In the genomic region with DNA sequence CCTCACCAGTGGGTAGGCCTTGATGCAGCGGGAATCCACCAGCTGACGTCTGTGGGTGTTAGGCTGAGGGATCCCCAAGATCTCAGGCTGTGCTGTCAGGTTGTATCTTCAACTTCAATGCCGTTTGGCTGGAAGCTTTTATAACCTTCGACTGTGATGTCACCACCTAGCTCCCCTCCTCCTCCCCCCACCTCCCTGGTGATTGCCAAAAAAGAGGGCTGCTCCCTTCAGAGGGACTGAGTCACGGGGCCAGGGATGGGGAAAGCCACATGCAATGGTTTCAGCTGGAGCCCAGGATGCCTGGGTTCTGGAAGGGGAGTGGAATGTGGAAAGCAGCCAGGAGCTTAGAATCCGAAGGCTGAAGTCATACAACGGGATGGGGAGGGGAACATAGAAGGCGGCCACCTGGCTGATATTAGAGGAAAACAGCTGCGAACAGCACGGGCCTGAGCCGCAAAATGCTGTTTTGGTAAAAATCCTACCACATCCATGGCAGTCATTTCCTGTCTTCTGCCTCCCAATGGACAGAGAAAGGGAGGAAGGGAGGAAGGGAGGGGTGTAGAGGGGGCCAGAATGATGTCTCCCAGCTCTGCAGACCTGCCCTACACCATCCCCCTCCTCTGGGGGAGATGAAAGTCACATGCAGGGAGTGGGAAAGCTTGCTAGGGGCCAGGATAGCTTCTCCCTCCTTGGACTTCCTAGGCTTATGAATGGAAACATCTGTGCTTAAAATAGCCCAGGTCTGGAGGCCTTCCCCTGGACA, we compare ENCODE assay signal across 8 cellular contexts. TPM values are rescaled to one million over a fixed set of nuclear protein-coding genes. Genes with fewer than 3 reads are reported as not detected.
DNase-seq lines count a peak whose midpoint lies in the region; ATAC-seq and TF ChIP-seq lines count a peak whose summit lies in the region.

A gene (minus strand): TSS at position 110 of the 763 bp plus-strand sequence. CDS start 1,022 bp downstream, outside the sequence.

- H3K4me1 ChIP-seq in heart right ventricle: peaks cover 0 to 37% (median 19%) of the 10 kb centered on the region in 9 donors
- peaks cover 0 to 36% (median 24%) of the 10 kb centered on the region in 4 donors for H3K4me1 ChIP-seq in sigmoid colon

- H3K36me3 ChIP-seq in heart right ventricle (peaks cover 0 to 47% (median 17%) of the 10 kb centered on the region in 9 donors), sigmoid colon (peaks cover 0 to 37% (median 17%) of the 10 kb centered on the region in 4 donors)

- WGBS in heart right ventricle, 2 donors: 36 to 45% methylated on average over 11 of the region's 11 CpGs
- WGBS in sigmoid colon, 2 donors: 53 to 62% methylated on average over 11 of the region's 11 CpGs

- ATAC-seq in heart right ventricle (peak; percentile 80 to 92 (median 84)), GM21526 (IDR thresholded peaks at IDR 0.05; ENCODE audit: low FRiP score, unreplicated experiment) (no peak)

- peak; percentile 30 to 35 for TF ChIP-seq POLR2A in sigmoid colon (IDR thresholded peaks at IDR 0.05)

- intact Hi-C loops in heart right ventricle (cut with DNase I): loop anchor here (5.0 to 10.0 kb wide), 6 partner anchors 95 to 307 kb away; a partner anchor contains a TSS
- intact Hi-C loops in sigmoid colon (cut with DNase I): no loop called here

- H3K9me3 ChIP-seq in heart right ventricle: no peaks in the 10 kb centered on the region
- H3K9me3 ChIP-seq in sigmoid colon: no peaks in the 10 kb centered on the region

- DNase-seq in GM04504 (ENCODE audit: low read depth) (peak; percentile 98), amniotic epithelial cell (ENCODE audit: low read depth) (peak; percentile 75), heart right ventricle (peak; percentile 65 to 82), sigmoid colon (peak; percentile 97), GM19238 (ENCODE audit: insufficient read length, low spot score) (no peak), inferior parietal cortex (ENCODE audit: extremely low spot score) (no peak)
- no peak for DNase-seq in activated CD4-positive, alpha-beta T cell treated with anti-CD3 and anti-CD28 coated beads for 4 hours

- no peak for TF ChIP-seq CTCF in heart right ventricle (IDR thresholded peaks at IDR 0.05)
- no peak for TF ChIP-seq CTCF in sigmoid colon (IDR thresholded peaks at IDR 0.05)

- H3K27me3 ChIP-seq in heart right ventricle: peaks cover 0 to 15% (median 0%) of the 10 kb centered on the region in 7 donors
- peaks cover 0 to 13% (median 13%) of the 10 kb centered on the region in 3 donors for H3K27me3 ChIP-seq in sigmoid colon

- H3K27ac ChIP-seq in heart right ventricle (peak within 1 kb of the TSS in 8 of 10 donors; percentile 24 to 81 (median 71)), sigmoid colon (peak within 1 kb of the TSS; percentile 67 to 74 (median 74))

- no peak for TF ChIP-seq EP300 in sigmoid colon (IDR thresholded peaks at IDR 0.05)

- H3K4me3 ChIP-seq in heart right ventricle (peak within 1 kb of the TSS in 9 of 10 donors; percentile 6 to 51 (median 36)), sigmoid colon (peak within 1 kb of the TSS; percentile 24 to 48 (median 44))

RNA-seq across cellular contexts. Expression of the gene that starts here (rescaled TPM):
- total RNA-seq in heart right ventricle (1 to 10 TPM; 2.0 to 9.5 (median 2.6) TPM), sigmoid colon (10 to 100 TPM; 28.5 to 40.4 (median 32.1) TPM)
- polyA plus RNA-seq in heart right ventricle (1 to 10 TPM; 1.9 to 2.8 TPM), sigmoid colon (1 to 10 TPM in 2 of 3 donors, under 1 TPM in 1; 0.23 to 3.1 (median 3.0) TPM)

Comparison
In these comparisons a context has a peak if more than half of its experiments do, and no peak if none do; other contexts are left out.
1. DNase-seq: peak in GM04504 (single experiment), amniotic epithelial cell (single experiment), heart right ventricle (2 of 2) and sigmoid colon (single experiment); none in activated CD4-positive, alpha-beta T cell treated with anti-CD3 and anti-CD28 coated beads for 4 hours (0 of 2), GM19238 (single experiment) and inferior parietal cortex (single experiment).